ENCODE assay signal across 13 cellular contexts in the genomic region with DNA sequence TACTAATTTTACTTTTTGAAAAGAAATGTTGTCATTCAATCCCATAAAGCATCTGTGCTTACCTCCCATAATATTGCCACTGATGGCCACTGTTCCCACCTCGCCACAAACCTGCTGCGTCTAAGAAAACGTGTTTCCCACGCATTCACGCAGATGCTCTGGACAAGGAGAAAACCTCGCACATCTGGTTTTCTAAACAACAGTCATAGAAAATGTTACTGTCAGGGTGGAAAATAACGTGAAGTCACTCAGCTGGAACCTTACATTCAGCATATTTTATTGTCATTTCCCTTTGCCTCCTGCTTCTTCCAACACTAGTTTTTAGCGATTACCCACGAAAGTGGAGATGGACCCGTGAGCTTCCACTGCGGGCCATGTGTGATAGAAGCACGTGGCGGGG.
DNase-seq lines count a peak whose midpoint lies in the region; ATAC-seq, FAIRE-seq and TF ChIP-seq lines count a peak whose summit lies in the region.
"Had no signal": no experiment of that assay in that cellular context is flagged by ENCODE, and none has a peak within 500 bp of the region (broad histone marks: within the 10 kb centered on the region; RNA-seq: fewer than 3 reads in every experiment).

No MANE protein-coding gene starts in this region.

- peaks cover 67% of the 10 kb centered on the region for H3K4me1 ChIP-seq in GM23248 (ENCODE audit: insufficient read depth)
- peaks cover 49% of the 10 kb centered on the region for H3K4me1 ChIP-seq in keratinocyte (ENCODE audit: control insufficient read depth, extremely low read depth, insufficient read depth, low read length)
- H3K4me1 ChIP-seq in smooth muscle cell (ENCODE audit: low read depth), result peaks cover 36% of the 10 kb centered on the region
- H3K4me1 ChIP-seq: spleen had no signal

- CTCF ChIA-PET in WTC11 (lab: Charles Lee), result no interaction called here

- in situ Hi-C loops in GM23248 (cut with MboI), result no loop called here

- no peak for ATAC-seq in WTC11
- no peak for ATAC-seq in GM21619 (IDR thresholded peaks at IDR 0.05; ENCODE audit: unreplicated experiment)
- ATAC-seq in GM19455 (IDR thresholded peaks at IDR 0.05; ENCODE audit: unreplicated experiment), result no peak
- ATAC-seq: activated CD8-positive, alpha-beta T cell treated with anti-CD3 and anti-CD28 coated beads for 36 hours; activated T-helper 17 cell treated with anti-CD3 and anti-CD28 coated beads, Interleukin-2, amount 50 U/mL, for 72 hours; left lobe of liver had no signal

- H3K27ac ChIP-seq in GM23248 (peak overlapping the region; percentile 96), keratinocyte (ENCODE audit: control insufficient read depth, insufficient read depth, low read length) (peak overlapping the region; percentile 80), smooth muscle cell (ENCODE audit: low read depth) (peak overlapping the region; percentile 100)
- H3K27ac ChIP-seq: coronary artery, spleen had no signal

- FAIRE-seq in keratinocyte (lab: Jason Lieb, UNC), result no peak

- no peaks in the 10 kb centered on the region for H3K9me3 Mint-ChIP-seq in WTC11
- H3K9me3 Mint-ChIP-seq: activated CD8-positive, alpha-beta T cell treated with anti-CD3 and anti-CD28 coated beads for 36 hours; activated T-helper 17 cell treated with anti-CD3 and anti-CD28 coated beads, Interleukin-2, amount 50 U/mL, for 72 hours had no signal

- no peaks in the 10 kb centered on the region for H3K27me3 Mint-ChIP-seq in WTC11 (ENCODE audit: low read depth)
- H3K27me3 Mint-ChIP-seq: activated CD8-positive, alpha-beta T cell treated with anti-CD3 and anti-CD28 coated beads for 36 hours had no signal

- POLR2A ChIA-PET in WTC11 (lab: Charles Lee), result no interaction called here

- peaks cover 37% of the 10 kb centered on the region for H3K36me3 Mint-ChIP-seq in WTC11

- H4K20me1 ChIP-seq in GM23248 (ENCODE audit: insufficient read depth) (no peaks in the 10 kb centered on the region), keratinocyte (ENCODE audit: control insufficient read depth, extremely low read depth, insufficient read depth, low read length) (no peaks in the 10 kb centered on the region), smooth muscle cell (ENCODE audit: low read depth) (no peaks in the 10 kb centered on the region)

- H3K4me1 Mint-ChIP-seq in WTC11, result peaks cover 73% of the 10 kb centered on the region
- H3K4me1 Mint-ChIP-seq: activated T-helper 17 cell treated with anti-CD3 and anti-CD28 coated beads, Interleukin-2, amount 50 U/mL, for 72 hours had no signal

- H3K4me3 Mint-ChIP-seq in WTC11, result no peak overlapping the region
- H3K4me3 Mint-ChIP-seq: activated CD8-positive, alpha-beta T cell treated with anti-CD3 and anti-CD28 coated beads for 36 hours; activated T-helper 17 cell treated with anti-CD3 and anti-CD28 coated beads, Interleukin-2, amount 50 U/mL, for 72 hours had no signal

- H3K4me3 ChIP-seq in GM23248 (peak overlapping the region; percentile 53), keratinocyte (ENCODE audit: control insufficient read depth in 2 of 3, extremely low read depth in 1 of 3, insufficient read depth in 2 of 3, low read depth in 1 of 3, low read length in 3 of 3) (no peak overlapping the region), smooth muscle cell (no peak overlapping the region)
- H3K4me3 ChIP-seq: coronary artery, spleen had no signal

- H3K9me1 ChIP-seq in keratinocyte (ENCODE audit: control insufficient read depth, extremely low read depth, insufficient read depth, low read length), result peaks cover 3% of the 10 kb centered on the region

- peak overlapping the region; percentile 97 for H3K27ac Mint-ChIP-seq in WTC11
- H3K27ac Mint-ChIP-seq: activated CD8-positive, alpha-beta T cell treated with anti-CD3 and anti-CD28 coated beads for 36 hours; activated T-helper 17 cell treated with anti-CD3 and anti-CD28 coated beads, Interleukin-2, amount 50 U/mL, for 72 hours had no signal

- H2AFZ ChIP-seq in GM23248 (peak overlapping the region; percentile 22; the same call in 1 of the 2 replicates), keratinocyte (ENCODE audit: control insufficient read depth, low read length) (no peak overlapping the region), smooth muscle cell (ENCODE audit: low read depth) (no peak overlapping the region)

- H3K27me3 ChIP-seq in GM23248 (replicated peaks; ENCODE audit: insufficient read depth), result no peaks in the 10 kb centered on the region
- no peaks in the 10 kb centered on the region for H3K27me3 ChIP-seq in keratinocyte (ENCODE audit: control insufficient read depth, extremely low read depth, insufficient read depth, low read length)
- no peaks in the 10 kb centered on the region for H3K27me3 ChIP-seq in smooth muscle cell (ENCODE audit: low read depth)
- H3K27me3 ChIP-seq: spleen had no signal

- WGBS in GM23248 (ENCODE audit: low coverage in 1 of 2, low lambda C conversion rate in 2 of 2, missing lambda C conversion rate in 2 of 2), 2 experiments, result 15 to 17% methylated on average over 13 of the region's 13 CpGs
- 92% methylated on average over 13 of the region's 13 CpGs for WGBS in smooth muscle cell (ENCODE audit: low lambda C conversion rate)

- H3K9me2 ChIP-seq in GM23248 (ENCODE audit: insufficient read depth), result no peaks in the 10 kb centered on the region

- H3K36me3 ChIP-seq in GM23248 (ENCODE audit: low read depth) (peaks cover 11% of the 10 kb centered on the region; the same call in 1 of the 2 replicates), keratinocyte (ENCODE audit: control insufficient read depth in 2 of 2, extremely low read depth in 1 of 2, insufficient read depth in 2 of 2, low read length in 2 of 2) (peaks cover 5 to 35% of the 10 kb centered on the region in 2 experiments), smooth muscle cell (ENCODE audit: low read depth) (no peaks in the 10 kb centered on the region)
- H3K36me3 ChIP-seq: spleen had no signal

- dilution Hi-C loops in keratinocyte (cut with MboI; ENCODE audit: extremely low pct_ligation_motif_present, low sequenced_read_pairs), result no loop called here

- H3F3A ChIP-seq in GM23248 (ENCODE audit: insufficient read depth), result peaks cover 61% of the 10 kb centered on the region
- peaks cover 4% of the 10 kb centered on the region for H3F3A ChIP-seq in smooth muscle cell (ENCODE audit: low read depth)

- H3K4me2 ChIP-seq in GM23248 (ENCODE audit: unreplicated experiment) (peak overlapping the region; percentile 50), keratinocyte (ENCODE audit: control insufficient read depth, extremely low read depth, insufficient read depth, low read depth, low read length) (peak overlapping the region; percentile 83), smooth muscle cell (peak overlapping the region; percentile 10)

- peak overlapping the region; percentile 81 for H3K9ac ChIP-seq in GM23248
- peak overlapping the region; percentile 72 for H3K9ac ChIP-seq in keratinocyte (ENCODE audit: control insufficient read depth, extremely low read depth, insufficient read depth, low read length)
- peak overlapping the region; percentile 23 for H3K9ac ChIP-seq in smooth muscle cell (ENCODE audit: low read depth)

- H3K79me2 ChIP-seq in GM23248 (ENCODE audit: insufficient read depth) (0 out of 2 replicates have a peak, but pooled peaks cover 9% of the 10 kb centered on the region), keratinocyte (ENCODE audit: control insufficient read depth, insufficient read depth, low read length) (no peaks in the 10 kb centered on the region), smooth muscle cell (ENCODE audit: low read depth) (no peaks in the 10 kb centered on the region)

- DNase-seq in GM23248 (no peak), WTC11 (ENCODE audit: low spot score) (no peak), keratinocyte (ENCODE audit: low read depth, low spot score) (no peak), smooth muscle cell (lab: John Stamatoyannopoulos, UW; ENCODE audit: unreplicated experiment) (no peak), GOT3 (lab: John Stamatoyannopoulos, UW) (no peak), T1000 (lab: John Stamatoyannopoulos, UW) (no peak)
- DNase-seq: activated CD8-positive, alpha-beta T cell treated with anti-CD3 and anti-CD28 coated beads for 36 hours; spleen had no signal

- H3K9me3 ChIP-seq in GM23248 (ENCODE audit: low read depth), result no peaks in the 10 kb centered on the region
- no peaks in the 10 kb centered on the region for H3K9me3 ChIP-seq in keratinocyte (ENCODE audit: control insufficient read depth, low read depth, low read length)
- H3K9me3 ChIP-seq in smooth muscle cell (replicated peaks; ENCODE audit: low read depth), result no peaks in the 10 kb centered on the region
- H3K9me3 ChIP-seq: spleen had no signal

- TF ChIP-seq CTCF in WTC11 (IDR thresholded peaks at IDR 0.05) (no peak), keratinocyte (optimal IDR thresholded peaks at IDR 0.05 in 1 of 3, IDR thresholded peaks at IDR 0.05 in 1 of 3, conservative IDR thresholded peaks at IDR 0.05 in 1 of 3; ENCODE audit: extremely low read depth in 1 of 3, insufficient read depth in 2 of 3, low read length in 3 of 3) (no peak), smooth muscle cell (IDR thresholded peaks at IDR 0.05; ENCODE audit: borderline replicate concordance, insufficient read depth, poor library complexity, severe bottlenecking) (no peak)

TF ChIP-seq in WTC11, 78 proteins besides CTCF, POLR2A, EP300 and RAD21:
- TF ChIP-seq ZNF317 (CRISPR knock-in tag; IDR thresholded peaks at IDR 0.05; ENCODE audit: borderline replicate concordance, low read depth), result no peak
- TF ChIP-seq CREM (CRISPR knock-in tag; IDR thresholded peaks at IDR 0.05), result no peak
- TF ChIP-seq NFYB (CRISPR knock-in tag; conservative IDR thresholded peaks at IDR 0.05; ENCODE audit: low read depth), result no peak
- TF ChIP-seq, protein P1, sequence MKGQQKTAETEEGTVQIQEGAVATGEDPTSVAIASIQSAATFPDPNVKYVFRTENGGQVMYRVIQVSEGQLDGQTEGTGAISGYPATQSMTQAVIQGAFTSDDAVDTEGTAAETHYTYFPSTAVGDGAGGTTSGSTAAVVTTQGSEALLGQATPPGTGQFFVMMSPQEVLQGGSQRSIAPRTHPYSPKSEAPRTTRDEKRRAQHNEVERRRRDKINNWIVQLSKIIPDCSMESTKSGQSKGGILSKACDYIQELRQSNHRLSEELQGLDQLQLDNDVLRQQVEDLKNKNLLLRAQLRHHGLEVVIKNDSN (CRISPR knock-in tag; IDR thresholded peaks at IDR 0.05), result no peak
- no peak for TF ChIP-seq ZNF396 (CRISPR knock-in tag; IDR thresholded peaks at IDR 0.05; ENCODE audit: borderline replicate concordance)

Comparison
In these comparisons a context has a peak if more than half of its experiments do, and no peak if none do; other contexts are left out.
1. H3K4me2 ChIP-seq: peak in every context shown above with its lines; median percentile 83 in keratinocyte; 50 in GM23248; 10 in smooth muscle cell.
2. H3K9ac ChIP-seq: peak in every context shown above with its lines; median percentile 81 in GM23248; 72 in keratinocyte; 23 in smooth muscle cell.